In the genomic region with DNA sequence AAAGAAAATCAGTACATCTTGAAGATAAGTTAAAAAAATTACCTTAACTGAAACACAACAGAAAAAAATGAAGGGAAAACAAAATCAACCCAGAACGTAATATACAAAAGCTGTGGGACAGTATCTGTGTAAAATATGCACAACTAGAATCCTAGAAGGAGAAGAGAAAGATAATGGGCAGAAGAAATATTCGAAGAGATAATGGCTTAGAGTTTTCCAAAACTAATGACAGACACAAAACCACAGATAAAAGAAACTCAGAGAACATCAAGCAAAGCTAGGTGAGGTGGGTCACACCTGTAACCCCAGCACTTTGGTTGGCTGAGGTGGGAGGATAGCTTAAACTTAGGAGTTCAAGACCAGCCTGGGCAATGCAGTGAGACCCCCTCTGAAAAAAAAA, we compare ENCODE assay signal across 35 cellular contexts.
"Had no signal": no experiment of that assay in that cellular context is flagged by ENCODE, and none has a peak within 500 bp of the region (broad histone marks: within the 10 kb centered on the region; RNA-seq: fewer than 3 reads in every experiment).

No MANE protein-coding gene starts in this region.

- H3K27ac ChIP-seq: body of pancreas, brain microvascular endothelial cell, breast epithelium, VCaP had no signal

- H3K4me1 Mint-ChIP-seq: activated naive CD4-positive, alpha-beta T cell treated with anti-CD3 and anti-CD28 coated beads, Interleukin-2, amount 10 ng/mL, durations not matched to agents 7 days and 5 days; activated naive CD4-positive, alpha-beta T cell treated with anti-CD3 and anti-CD28 coated beads, Interleukin-2, amount 50 U/mL, for 24 hours; activated naive CD8-positive, alpha-beta T cell treated with anti-CD3 and anti-CD28 coated beads, Interleukin-2, amount 10 ng/mL, durations not matched to agents 7 days and 5 days; T-cell had no signal

- H3K27me3 ChIP-seq: body of pancreas, brain microvascular endothelial cell, breast epithelium had no signal

- H3K4me3 ChIP-seq: body of pancreas, breast epithelium had no signal

- H3K36me3 ChIP-seq: brain microvascular endothelial cell, breast epithelium had no signal

- FAIRE-seq: astrocyte, TTC549 had no signal

- H3K4me3 Mint-ChIP-seq: activated CD4-positive, alpha-beta memory T cell treated with anti-CD3 and anti-CD28 coated beads, Interleukin-2, amount 10 ng/mL, durations not matched to agents 7 days and 5 days; activated CD4-positive, alpha-beta T cell treated with anti-CD3 and anti-CD28 coated beads for 36 hours; activated CD4-positive, alpha-beta T cell treated with anti-CD3 and anti-CD28 coated beads, Interleukin-2, amount 10 ng/mL, durations not matched to agents 7 days and 5 days; activated CD8-positive, alpha-beta memory T cell treated with anti-CD3 and anti-CD28 coated beads, Interleukin-2, amount 10 ng/mL, durations not matched to agents 7 days and 5 days; activated CD8-positive, alpha-beta T cell treated with anti-CD3 and anti-CD28 coated beads, Interleukin-2, amount 10 ng/mL, durations not matched to agents 7 days and 5 days; activated naive CD4-positive, alpha-beta T cell treated with anti-CD3 and anti-CD28 coated beads, Interleukin-2, amount 10 ng/mL, durations not matched to agents 7 days and 5 days; activated naive CD4-positive, alpha-beta T cell treated with anti-CD3 and anti-CD28 coated beads, Interleukin-2, amount 50 U/mL, for 24 hours; activated naive CD8-positive, alpha-beta T cell; activated naive CD8-positive, alpha-beta T cell treated with anti-CD3 and anti-CD28 coated beads, Interleukin-2, amount 10 ng/mL, durations not matched to agents 7 days and 5 days; activated naive CD8-positive, alpha-beta T cell treated with anti-CD3 and anti-CD28 coated beads, Interleukin-2, amount 50 U/mL, for 24 hours; activated T-cell treated with anti-CD3 and anti-CD28 coated beads, Interleukin-2, amount 50 U/mL, for 4 hours; T-cell; T-helper 2 cell treated with Interferon-gamma antibody and Interleukin-4, amounts not matched to agents 5 μg/mL and 100 μg/mL, for 36 hours had no signal

- H3K27ac Mint-ChIP-seq: activated CD4-positive, alpha-beta memory T cell treated with anti-CD3 and anti-CD28 coated beads, Interleukin-2, amount 10 ng/mL, durations not matched to agents 7 days and 5 days; activated CD4-positive, alpha-beta T cell treated with anti-CD3 and anti-CD28 coated beads for 36 hours; activated CD4-positive, alpha-beta T cell treated with anti-CD3 and anti-CD28 coated beads, Interleukin-2, amount 10 ng/mL, durations not matched to agents 7 days and 5 days; activated CD8-positive, alpha-beta memory T cell treated with anti-CD3 and anti-CD28 coated beads, Interleukin-2, amount 10 ng/mL, durations not matched to agents 7 days and 5 days; activated CD8-positive, alpha-beta T cell treated with anti-CD3 and anti-CD28 coated beads, Interleukin-2, amount 10 ng/mL, durations not matched to agents 7 days and 5 days; activated naive CD4-positive, alpha-beta T cell treated with anti-CD3 and anti-CD28 coated beads, Interleukin-2, amount 10 ng/mL, durations not matched to agents 7 days and 5 days; activated naive CD4-positive, alpha-beta T cell treated with anti-CD3 and anti-CD28 coated beads, Interleukin-2, amount 50 U/mL, for 24 hours; activated naive CD8-positive, alpha-beta T cell; activated naive CD8-positive, alpha-beta T cell treated with anti-CD3 and anti-CD28 coated beads, Interleukin-2, amount 10 ng/mL, durations not matched to agents 7 days and 5 days; activated naive CD8-positive, alpha-beta T cell treated with anti-CD3 and anti-CD28 coated beads, Interleukin-2, amount 50 U/mL, for 24 hours; activated T-helper 2 cell treated with anti-CD3 and anti-CD28 coated beads, Interferon-gamma antibody, Interleukin-2, Interleukin-4, amounts not matched to agents 10 μg/mL and 5 μg/mL and 100 μg/mL, durations not matched to agents 14 hours and 24 hours and 36 hours; T-cell; T-helper 2 cell treated with Interferon-gamma antibody and Interleukin-4, amounts not matched to agents 5 μg/mL and 100 μg/mL, for 36 hours had no signal

- H3K9me3 Mint-ChIP-seq: activated CD4-positive, alpha-beta memory T cell treated with anti-CD3 and anti-CD28 coated beads, Interleukin-2, amount 10 ng/mL, durations not matched to agents 7 days and 5 days; activated CD4-positive, alpha-beta T cell treated with anti-CD3 and anti-CD28 coated beads, Interleukin-2, amount 10 ng/mL, durations not matched to agents 7 days and 5 days; activated naive CD4-positive, alpha-beta T cell treated with anti-CD3 and anti-CD28 coated beads, Interleukin-2, amount 10 ng/mL, durations not matched to agents 7 days and 5 days; activated naive CD4-positive, alpha-beta T cell treated with anti-CD3 and anti-CD28 coated beads, Interleukin-2, amount 50 U/mL, for 24 hours; activated naive CD8-positive, alpha-beta T cell treated with anti-CD3 and anti-CD28 coated beads, Interleukin-2, amount 10 ng/mL, durations not matched to agents 7 days and 5 days; activated naive CD8-positive, alpha-beta T cell treated with anti-CD3 and anti-CD28 coated beads, Interleukin-2, amount 50 U/mL, for 24 hours; activated T-cell treated with anti-CD3 and anti-CD28 coated beads, Interleukin-2, amount 50 U/mL, for 4 hours; activated T-helper 2 cell treated with anti-CD3 and anti-CD28 coated beads, Interferon-gamma antibody, Interleukin-2, Interleukin-4, amounts not matched to agents 10 μg/mL and 5 μg/mL and 100 μg/mL, durations not matched to agents 14 hours and 24 hours and 36 hours; T-cell; T-helper 2 cell treated with Interferon-gamma antibody and Interleukin-4, amounts not matched to agents 5 μg/mL and 100 μg/mL, for 36 hours had no signal

- DNase-seq: activated CD4-positive, alpha-beta memory T cell treated with anti-CD3 and anti-CD28 coated beads, Interleukin-2, amount 10 ng/mL, durations not matched to agents 7 days and 5 days; activated CD4-positive, alpha-beta T cell treated with anti-CD3 and anti-CD28 coated beads for 1 hour; activated CD4-positive, alpha-beta T cell treated with anti-CD3 and anti-CD28 coated beads for 36 hours; activated CD4-positive, alpha-beta T cell treated with anti-CD3 and anti-CD28 coated beads for 48 hours; activated CD4-positive, alpha-beta T cell treated with anti-CD3 and anti-CD28 coated beads, Interleukin-2, amount 10 ng/mL, durations not matched to agents 7 days and 5 days; activated CD4-positive, alpha-beta T cell treated with anti-CD3 and anti-CD28 coated beads, Interleukin-2, amount 50 U/mL, for 48 hours; activated CD4-positive, CD25-positive, alpha-beta regulatory T cell; activated CD8-positive, alpha-beta memory T cell treated with anti-CD3 and anti-CD28 coated beads for 24 hours; activated CD8-positive, alpha-beta memory T cell treated with anti-CD3 and anti-CD28 coated beads, Interleukin-2, amount 10 ng/mL, durations not matched to agents 7 days and 5 days; activated CD8-positive, alpha-beta memory T cell treated with anti-CD3 and anti-CD28 coated beads, Interleukin-2, amount 50 U/mL, for 48 hours; activated CD8-positive, alpha-beta T cell treated with anti-CD3 and anti-CD28 coated beads, Interleukin-2, amount 10 ng/mL, durations not matched to agents 7 days and 5 days; activated effector memory CD4-positive, alpha-beta T cell treated with Interleukin-2 at 50 U/mL for 16 hours; activated gamma-delta T cell; activated naive CD4-positive, alpha-beta T cell treated with anti-CD3 and anti-CD28 coated beads, Interleukin-2, amount 10 ng/mL, durations not matched to agents 7 days and 5 days; activated naive CD4-positive, alpha-beta T cell treated with Interleukin-2 at 50 U/mL for 16 hours; activated naive CD8-positive, alpha-beta T cell treated with anti-CD3 and anti-CD28 coated beads, Interleukin-2, amount 10 ng/mL, durations not matched to agents 7 days and 5 days; activated naive CD8-positive, alpha-beta T cell treated with anti-CD3 and anti-CD28 coated beads, Interleukin-2, amount 50 U/mL, for 24 hours; activated T-cell treated with anti-CD3 and anti-CD28 coated beads, Interleukin-2, amount 50 U/mL, for 4 hours; amygdala; anterior cingulate cortex; body of pancreas; brain microvascular endothelial cell; central memory CD4-positive, alpha-beta T cell; T-cell; T-helper 2 cell; T-helper 9 cell had no signal

- ATAC-seq: activated CD4-positive, alpha-beta T cell treated with anti-CD3 and anti-CD28 coated beads for 36 hours; activated CD4-positive, CD25-positive, alpha-beta regulatory T cell treated with anti-CD3 and anti-CD28 coated beads, Interleukin-2, amount 50 U/mL, for 24 hours; activated CD8-positive, alpha-beta memory T cell treated with anti-CD3 and anti-CD28 coated beads, Interleukin-2, amount 10 ng/mL, durations not matched to agents 7 days and 5 days; activated CD8-positive, alpha-beta T cell treated with anti-CD3 and anti-CD28 coated beads, Interleukin-2, amount 10 ng/mL, durations not matched to agents 7 days and 5 days; activated naive CD8-positive, alpha-beta T cell treated with anti-CD3 and anti-CD28 coated beads, Interleukin-2, amount 50 U/mL, for 24 hours; activated T-cell treated with anti-CD3 and anti-CD28 coated beads, Interleukin-2, amount 50 U/mL, for 4 hours; body of pancreas; T-cell had no signal

- H3K27me3 Mint-ChIP-seq: activated CD4-positive, alpha-beta memory T cell treated with anti-CD3 and anti-CD28 coated beads, Interleukin-2, amount 10 ng/mL, durations not matched to agents 7 days and 5 days; activated CD4-positive, alpha-beta T cell treated with anti-CD3 and anti-CD28 coated beads for 36 hours; activated CD4-positive, alpha-beta T cell treated with anti-CD3 and anti-CD28 coated beads, Interleukin-2, amount 10 ng/mL, durations not matched to agents 7 days and 5 days; activated CD8-positive, alpha-beta memory T cell treated with anti-CD3 and anti-CD28 coated beads, Interleukin-2, amount 10 ng/mL, durations not matched to agents 7 days and 5 days; activated naive CD4-positive, alpha-beta T cell treated with anti-CD3 and anti-CD28 coated beads, Interleukin-2, amount 10 ng/mL, durations not matched to agents 7 days and 5 days; activated naive CD4-positive, alpha-beta T cell treated with anti-CD3 and anti-CD28 coated beads, Interleukin-2, amount 50 U/mL, for 24 hours; activated naive CD8-positive, alpha-beta T cell; activated naive CD8-positive, alpha-beta T cell treated with anti-CD3 and anti-CD28 coated beads, Interleukin-2, amount 10 ng/mL, durations not matched to agents 7 days and 5 days; activated naive CD8-positive, alpha-beta T cell treated with anti-CD3 and anti-CD28 coated beads, Interleukin-2, amount 50 U/mL, for 24 hours; T-cell had no signal

- H3K9me3 ChIP-seq: body of pancreas, breast epithelium had no signal

- H3K4me1 ChIP-seq: body of pancreas, breast epithelium had no signal
